Comparison of ENCODE assay signal across 8 cellular contexts in genomic region chr3:185744997-185745843, GRCh38.
DNase-seq lines count a peak whose midpoint lies in the region; ATAC-seq and TF ChIP-seq lines count a peak whose summit lies in the region.

No MANE protein-coding gene starts in this region.

- H3K79me2 ChIP-seq in mammary epithelial cell (ENCODE audit: insufficient read depth, low read length), result peaks cover 93% of the 10 kb centered on the region

- intact Hi-C loops in mammary epithelial cell (cut with micrococcal nuclease), result loop anchor here (2.0 kb wide), 1 partner anchor 16 kb away; no protein-coding TSS in a partner anchor

- TSS peak; percentile 4 for BruUV-seq in mammary epithelial cell (replicated peaks; lab: Mats Ljungman, UMichigan)

- 45% methylated on average over 12 of the region's 12 CpGs for WGBS in mammary epithelial cell (ENCODE audit: low coverage, missing lambda C conversion rate)

- in situ Hi-C loops in mammary epithelial cell (cut with MboI; ENCODE audit: low sequenced_read_pairs in 2 of 2), result no loop called here

- DNase-seq in mammary epithelial cell (peak; percentile 96), pulmonary artery endothelial cell (ENCODE audit: low read depth, low spot score) (peak; percentile 70), Ammon's horn (ENCODE audit: low spot score) (no peak)
- DNase-seq in stimulated activated CD4-positive, alpha-beta T cell treated with anti-CD3 and anti-CD28 coated beads, Interleukin-2, amount 100 ng/mL, for 24 hours, result no peak

- dilution Hi-C loops in mammary epithelial cell (cut with HindIII; ENCODE audit: low sequenced_read_pairs), result loop anchor here (5.0 kb wide), 1 partner anchor 77 kb away; no protein-coding TSS in a partner anchor

- peak in 1 of 2 donors; percentile 1 for TF ChIP-seq CTCF in mammary epithelial cell (conservative IDR thresholded peaks at IDR 0.05 in 1 of 2, IDR thresholded peaks at IDR 0.05 in 1 of 2; ENCODE audit: extremely low read depth in 1 of 2, insufficient read depth in 1 of 2, low read depth in 1 of 2, low read length in 2 of 2)

- H3K27me3 ChIP-seq in mammary epithelial cell (ENCODE audit: insufficient read depth, low read length), result no peaks in the 10 kb centered on the region

- ATAC-seq in GM18519 (IDR thresholded peaks at IDR 0.05; ENCODE audit: low FRiP score, unreplicated experiment) (peak; percentile 44), HG03565 (IDR thresholded peaks at IDR 0.05; ENCODE audit: unreplicated experiment) (peak; percentile 68), GM19397 (IDR thresholded peaks at IDR 0.05; ENCODE audit: unreplicated experiment) (no peak), GM18873 (IDR thresholded peaks at IDR 0.05; ENCODE audit: low FRiP score, unreplicated experiment) (no peak)

- peak overlapping the region; percentile 65 for H3K4me2 ChIP-seq in mammary epithelial cell (ENCODE audit: insufficient read depth, low read depth, low read length)

- peak overlapping the region; percentile 58 for H3K9ac ChIP-seq in mammary epithelial cell (ENCODE audit: insufficient read depth, low read length)

- no peaks in the 10 kb centered on the region for H4K20me1 ChIP-seq in mammary epithelial cell (ENCODE audit: insufficient read depth, low read length)

- no peaks in the 10 kb centered on the region for H3K36me3 ChIP-seq in mammary epithelial cell (ENCODE audit: insufficient read depth, low read length)

- H3K9me3 ChIP-seq in mammary epithelial cell (replicated peaks; ENCODE audit: insufficient read depth, low read length), result no peaks in the 10 kb centered on the region

- H3K4me1 ChIP-seq in mammary epithelial cell (ENCODE audit: insufficient read depth, low read length), result peaks cover 38% of the 10 kb centered on the region

- H3K4me3 ChIP-seq in mammary epithelial cell (replicated peaks in 1 of 3; ENCODE audit: insufficient read depth in 1 of 3, low read depth in 2 of 3, low read length in 3 of 3), result no peak overlapping the region

- no peak overlapping the region for H2AFZ ChIP-seq in mammary epithelial cell (ENCODE audit: low read depth, low read length)

- H3K27ac ChIP-seq in mammary epithelial cell (ENCODE audit: insufficient read depth, low read depth, low read length), result peak overlapping the region; percentile 91

- CTCF ChIA-PET in mammary epithelial cell (lab: Charles Lee; ENCODE audit: low non-redundant PET), result no interaction called here

Comparison
In these comparisons a context has a peak if more than half of its experiments do, and no peak if none do; other contexts are left out.
1. ATAC-seq: peak in GM18519 (single experiment) and HG03565 (single experiment); none in GM19397 (single experiment) and GM18873 (single experiment).
2. DNase-seq: peak in mammary epithelial cell (single experiment) and pulmonary artery endothelial cell (single experiment); none in stimulated activated CD4-positive, alpha-beta T cell treated with anti-CD3 and anti-CD28 coated beads, Interleukin-2, amount 100 ng/mL, for 24 hours (0 of 2) and Ammon's horn (single experiment).